ENCODE assay signal across 19 cellular contexts in the genomic region with DNA sequence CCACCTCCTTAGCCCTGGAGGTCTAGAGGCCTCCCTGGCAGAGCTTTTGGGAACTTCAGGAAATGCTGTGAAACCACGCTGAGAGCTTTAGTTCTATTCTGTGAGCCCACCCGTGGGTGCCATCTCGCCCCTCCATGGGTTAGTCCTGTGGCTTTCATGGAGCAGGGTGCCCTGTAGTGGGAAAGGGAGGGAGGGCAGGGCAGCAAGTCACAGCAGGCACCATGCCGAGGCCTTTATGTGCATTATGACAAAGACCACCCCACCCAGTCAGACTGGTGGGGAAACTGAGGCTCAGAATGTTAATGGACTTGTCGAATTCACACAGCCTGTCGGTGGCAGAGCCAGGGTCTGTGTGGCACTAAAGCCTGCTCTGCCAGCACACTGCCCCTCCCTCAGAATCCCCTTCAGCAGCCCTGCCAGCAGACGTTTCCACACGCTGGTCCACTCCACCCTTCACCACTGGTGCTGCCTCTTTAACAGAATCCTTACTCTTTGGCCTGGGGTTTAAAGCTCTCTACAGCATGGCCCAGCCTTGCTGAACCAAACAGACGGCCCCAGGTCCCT. TPM values are rescaled to one million over a fixed set of nuclear protein-coding genes. Genes with fewer than 3 reads are reported as not detected.
A peak's percentile ranks its signal among the peaks of the same experiment; 100 is the strongest.
DNase-seq lines count a peak whose midpoint lies in the region; ATAC-seq and TF ChIP-seq lines count a peak whose summit lies in the region.
"Had no signal": no experiment of that assay in that cellular context is flagged by ENCODE, and none has a peak within 500 bp of the region (broad histone marks: within the 10 kb centered on the region; RNA-seq: fewer than 3 reads in every experiment).

No MANE protein-coding gene starts in this region.

- no peaks in the 10 kb centered on the region for H3K36me3 ChIP-seq in neuronal stem cell (replicated peaks in 1 of 2; ENCODE audit: control insufficient read depth in 2 of 2, insufficient read depth in 2 of 2, low read length in 2 of 2)
- H3K36me3 ChIP-seq: BLaER1 treated with 17β-estradiol and CSF1 and Interleukin-3, amounts not matched to agents 10 nM and 100 nM; HAP-1; Peyer's patch had no signal

- H4K91ac ChIP-seq in H9 (ENCODE audit: insufficient read length, low read depth, low read length) (no peak overlapping the region), neuronal stem cell (ENCODE audit: low read depth, low read length, poor library complexity) (no peak overlapping the region)

- no peak for ATAC-seq in activated CD8-positive, alpha-beta T cell treated with anti-CD3 and anti-CD28 coated beads for 36 hours
- ATAC-seq: Right ventricle myocardium inferior had no signal

- H3K79me1 ChIP-seq in H9 (ENCODE audit: insufficient read depth, low read depth, low read length, poor library complexity, severe bottlenecking) (no peaks in the 10 kb centered on the region), neuronal stem cell (ENCODE audit: low read depth, low read length) (no peaks in the 10 kb centered on the region)

- H2BK5ac ChIP-seq in H9 (ENCODE audit: insufficient read length, low read length) (no peak overlapping the region), neuronal stem cell (ENCODE audit: low read length) (peak overlapping the region; percentile 1)

- H4K8ac ChIP-seq in H9 (replicated peaks; ENCODE audit: insufficient read length, low read depth, low read length) (no peak overlapping the region), neuronal stem cell (ENCODE audit: low read depth, low read length) (no peak overlapping the region)

- H3K56ac ChIP-seq in H9 (ENCODE audit: insufficient read length, low read depth, low read length), result no peak overlapping the region

- H2BK15ac ChIP-seq in H9 (ENCODE audit: low read depth, low read length) (no peak overlapping the region), neuronal stem cell (ENCODE audit: low read length) (no peak overlapping the region)

- peaks cover 15% of the 10 kb centered on the region for H3K4me1 Mint-ChIP-seq in CD14-positive monocyte
- H3K4me1 Mint-ChIP-seq in H9, result peaks cover 0 to 8% of the 10 kb centered on the region in 2 experiments
- H3K4me1 Mint-ChIP-seq in dendritic cell treated with granulocyte-macrophage colony-stimulating factor and Interleukin-4, amounts not matched to agents 40 ng/mL and 50 ng/mL, for 4 days (ENCODE audit: low read depth), result peaks cover 20% of the 10 kb centered on the region
- peaks cover 8% of the 10 kb centered on the region for H3K4me1 Mint-ChIP-seq in T-helper 2 cell treated with Interferon-gamma antibody and Interleukin-4, amounts not matched to agents 5 μg/mL and 100 μg/mL, for 36 hours (ENCODE audit: low read depth)
- peaks cover 11% of the 10 kb centered on the region for H3K4me1 Mint-ChIP-seq in activated CD8-positive, alpha-beta T cell treated with anti-CD3 and anti-CD28 coated beads for 36 hours (ENCODE audit: low read depth)
- H3K4me1 Mint-ChIP-seq: CD8-positive, alpha-beta memory T cell had no signal

- H3K23ac ChIP-seq in H9 (ENCODE audit: insufficient read length, low read depth, low read length), result no peak overlapping the region
- peak overlapping the region; percentile 44 for H3K23ac ChIP-seq in neuronal stem cell (ENCODE audit: low read depth, low read length, poor library complexity)

- TF ChIP-seq CTCF in CD14-positive monocyte (IDR thresholded peaks at IDR 0.05) (no peak), H9 (conservative IDR thresholded peaks at IDR 0.05) (no peak)
- TF ChIP-seq CTCF in activated CD8-positive, alpha-beta T cell treated with anti-CD3 and anti-CD28 coated beads for 36 hours (IDR thresholded peaks at IDR 0.05), result no peak

- no peak overlapping the region for H3K27ac ChIP-seq in H9 (ENCODE audit: insufficient read length, low read depth, low read length)
- no peak overlapping the region for H3K27ac ChIP-seq in neuronal stem cell (replicated peaks; ENCODE audit: low read length)
- H3K27ac ChIP-seq: BLaER1 treated with 17β-estradiol and CSF1 and Interleukin-3, amounts not matched to agents 10 nM and 100 nM; Peyer's patch had no signal

- H3K4me3 ChIP-seq in neuronal stem cell (ENCODE audit: low read length in 2 of 2), result no peak overlapping the region
- H3K4me3 ChIP-seq: BLaER1 treated with 17β-estradiol and CSF1 and Interleukin-3, amounts not matched to agents 10 nM and 100 nM; HAP-1; Peyer's patch had no signal

- H2BK20ac ChIP-seq in H9 (ENCODE audit: low read depth, low read length, poor library complexity, severe bottlenecking), result no peak overlapping the region

- H3K18ac ChIP-seq in H9 (ENCODE audit: insufficient read length, low read depth, low read length), result no peak overlapping the region
- no peak overlapping the region for H3K18ac ChIP-seq in neuronal stem cell (ENCODE audit: low read length)

- H3K79me2 ChIP-seq in H9 (ENCODE audit: insufficient read depth, low read length), result no peaks in the 10 kb centered on the region

- WGBS in H9 (ENCODE audit: extremely low coverage, insufficient read length, low lambda C conversion rate), result no CpG with 5 or more reads among the region's 9 CpGs
- WGBS in neuronal stem cell (ENCODE audit: extremely low coverage in 2 of 2, insufficient read length in 2 of 2, insufficient replicate concordance in 1 of 2), 2 donors, result no CpG with 5 or more reads among the region's 9 CpGs

- no peaks in the 10 kb centered on the region for H4K20me1 ChIP-seq in H9 (ENCODE audit: control insufficient read depth, insufficient read depth, insufficient read length)

- POLR2A ChIA-PET in activated CD8-positive, alpha-beta T cell treated with anti-CD3 and anti-CD28 coated beads for 36 hours (lab: Charles Lee), result no interaction called here

- H3K9me3 Mint-ChIP-seq in CD14-positive monocyte, result no peaks in the 10 kb centered on the region
- H3K9me3 Mint-ChIP-seq in H9, result no peaks in the 10 kb centered on the region
- H3K9me3 Mint-ChIP-seq in dendritic cell treated with granulocyte-macrophage colony-stimulating factor and Interleukin-4, amounts not matched to agents 40 ng/mL and 50 ng/mL, for 4 days, result no peaks in the 10 kb centered on the region
- H3K9me3 Mint-ChIP-seq in T-helper 2 cell treated with Interferon-gamma antibody and Interleukin-4, amounts not matched to agents 5 μg/mL and 100 μg/mL, for 36 hours, result no peaks in the 10 kb centered on the region
- H3K9me3 Mint-ChIP-seq in activated CD8-positive, alpha-beta T cell treated with anti-CD3 and anti-CD28 coated beads for 36 hours, result no peaks in the 10 kb centered on the region
- H3K9me3 Mint-ChIP-seq: CD8-positive, alpha-beta memory T cell; IgD-negative memory B cell had no signal

- peak; percentile 22 for DNase-seq in CD14-positive monocyte (ENCODE audit: low spot score)
- DNase-seq in H9, result peak; percentile 19
- DNase-seq in neuronal stem cell (ENCODE audit: low spot score), result no peak
- DNase-seq in T-helper 2 cell treated with Interferon-gamma antibody and Interleukin-4, amounts not matched to agents 5 μg/mL and 100 μg/mL, for 36 hours (ENCODE audit: low spot score), result no peak
- DNase-seq in cerebellum (ENCODE audit: low spot score), result no peak
- no peak for DNase-seq in activated CD8-positive, alpha-beta T cell treated with anti-CD3 and anti-CD28 coated beads for 36 hours
- DNase-seq: CD8-positive, alpha-beta memory T cell; DMS79; MM.1S; NCI-H1092; NCI-H510A; NCI-H748 treated with DMSO at 0.1 percent for 48 hours; NK-92 treated with Interleukin-12 subunit alpha and Interleukin-12 subunit beta, amount 100 ng/mL, for 24 hours had no signal

- H2BK12ac ChIP-seq in H9 (ENCODE audit: insufficient read length, low read depth, low read length) (no peak overlapping the region), neuronal stem cell (ENCODE audit: low read length) (no peak overlapping the region)

- no peaks in the 10 kb centered on the region for H3K23me2 ChIP-seq in H9 (ENCODE audit: insufficient read length, low read depth, low read length, poor library complexity, severe bottlenecking)

- H3K36me3 Mint-ChIP-seq in CD14-positive monocyte, result no peaks in the 10 kb centered on the region
- no peaks in the 10 kb centered on the region for H3K36me3 Mint-ChIP-seq in H9 (ENCODE audit: insufficient read depth in 1 of 3, low read depth in 3 of 3)
- no peaks in the 10 kb centered on the region for H3K36me3 Mint-ChIP-seq in dendritic cell treated with granulocyte-macrophage colony-stimulating factor and Interleukin-4, amounts not matched to agents 40 ng/mL and 50 ng/mL, for 4 days (ENCODE audit: low read depth)
- no peaks in the 10 kb centered on the region for H3K36me3 Mint-ChIP-seq in T-helper 2 cell treated with Interferon-gamma antibody and Interleukin-4, amounts not matched to agents 5 μg/mL and 100 μg/mL, for 36 hours (ENCODE audit: low read depth)
- no peaks in the 10 kb centered on the region for H3K36me3 Mint-ChIP-seq in activated CD8-positive, alpha-beta T cell treated with anti-CD3 and anti-CD28 coated beads for 36 hours (ENCODE audit: low read depth)
- H3K36me3 Mint-ChIP-seq: IgD-negative memory B cell had no signal

- intact Hi-C loops in CD14-positive monocyte (cut with micrococcal nuclease), result no loop called here
- intact Hi-C loops in dendritic cell treated with granulocyte-macrophage colony-stimulating factor and Interleukin-4, amounts not matched to agents 40 ng/mL and 50 ng/mL, for 4 days (cut with micrococcal nuclease), result no loop called here
- intact Hi-C loops in activated CD8-positive, alpha-beta T cell treated with anti-CD3 and anti-CD28 coated beads for 36 hours (cut with micrococcal nuclease), result no loop called here

- H4K5ac ChIP-seq in H9 (ENCODE audit: insufficient read length, low read depth, low read length), result no peak overlapping the region

- no peak overlapping the region for H3K27ac Mint-ChIP-seq in CD14-positive monocyte
- no peak overlapping the region for H3K27ac Mint-ChIP-seq in H9
- H3K27ac Mint-ChIP-seq in dendritic cell treated with granulocyte-macrophage colony-stimulating factor and Interleukin-4, amounts not matched to agents 40 ng/mL and 50 ng/mL, for 4 days, result peak overlapping the region; percentile 3
- H3K27ac Mint-ChIP-seq in T-helper 2 cell treated with Interferon-gamma antibody and Interleukin-4, amounts not matched to agents 5 μg/mL and 100 μg/mL, for 36 hours, result no peak overlapping the region
- no peak overlapping the region for H3K27ac Mint-ChIP-seq in activated CD8-positive, alpha-beta T cell treated with anti-CD3 and anti-CD28 coated beads for 36 hours
- H3K27ac Mint-ChIP-seq: IgD-negative memory B cell had no signal

- H3K27me3 Mint-ChIP-seq in CD14-positive monocyte (ENCODE audit: low read depth in 3 of 3), result peaks cover 1 to 12% (median 5%) of the 10 kb centered on the region in 3 donors
- H3K27me3 Mint-ChIP-seq in H9 (ENCODE audit: low read depth), result peaks cover 17% of the 10 kb centered on the region
- peaks cover 22% of the 10 kb centered on the region for H3K27me3 Mint-ChIP-seq in dendritic cell treated with granulocyte-macrophage colony-stimulating factor and Interleukin-4, amounts not matched to agents 40 ng/mL and 50 ng/mL, for 4 days
- no peaks in the 10 kb centered on the region for H3K27me3 Mint-ChIP-seq in T-helper 2 cell treated with Interferon-gamma antibody and Interleukin-4, amounts not matched to agents 5 μg/mL and 100 μg/mL, for 36 hours (ENCODE audit: low read depth)
- no peaks in the 10 kb centered on the region for H3K27me3 Mint-ChIP-seq in activated CD8-positive, alpha-beta T cell treated with anti-CD3 and anti-CD28 coated beads for 36 hours

- H3K14ac ChIP-seq in H9 (ENCODE audit: insufficient read depth, low read length) (no peak overlapping the region), neuronal stem cell (ENCODE audit: low read length) (no peak overlapping the region)

- H3K4ac ChIP-seq in H9 (ENCODE audit: low read depth, low read length) (no peak overlapping the region), neuronal stem cell (ENCODE audit: low read length) (no peak overlapping the region)

- H3K4me1 ChIP-seq in H9 (ENCODE audit: insufficient read depth, low read length) (no peaks in the 10 kb centered on the region), neuronal stem cell (ENCODE audit: control insufficient read depth in 2 of 2, insufficient read depth in 1 of 2, low read depth in 1 of 2, low read length in 2 of 2) (peaks cover 0 to 2% of the 10 kb centered on the region in 2 donors)
- H3K4me1 ChIP-seq: HAP-1, Peyer's patch had no signal

- H3K4me2 ChIP-seq in H9 (ENCODE audit: insufficient read depth, insufficient read length, low read length), result no peak overlapping the region
- no peak overlapping the region for H3K4me2 ChIP-seq in neuronal stem cell (ENCODE audit: insufficient read depth, low read length, poor library complexity, severe bottlenecking)

- no peak overlapping the region for H2BK120ac ChIP-seq in H9 (ENCODE audit: low read depth, low read length, poor library complexity, severe bottlenecking)
- H2BK120ac ChIP-seq in neuronal stem cell (ENCODE audit: low read depth, low read length), result no peak overlapping the region

- H3K9me3 ChIP-seq in H9 (ENCODE audit: control insufficient read depth, low read depth, low read length) (no peaks in the 10 kb centered on the region), neuronal stem cell (replicated peaks in 1 of 2; ENCODE audit: control insufficient read depth in 2 of 2, insufficient read depth in 1 of 2, low read depth in 1 of 2, low read length in 2 of 2) (peaks cover 0 to 2% of the 10 kb centered on the region in 2 donors)
- H3K9me3 ChIP-seq: BLaER1 treated with 17β-estradiol and CSF1 and Interleukin-3, amounts not matched to agents 10 nM and 100 nM; HAP-1; Peyer's patch had no signal

- no peaks in the 10 kb centered on the region for H3K27me3 ChIP-seq in H9 (ENCODE audit: insufficient read depth, low read length)
- peaks cover 0 to 36% (median 0%) of the 10 kb centered on the region in 3 experiments for H3K27me3 ChIP-seq in neuronal stem cell (ENCODE audit: control insufficient read depth in 3 of 3, insufficient read depth in 3 of 3, low read depth in 1 of 3, low read length in 3 of 3)
- H3K27me3 ChIP-seq: BLaER1 treated with 17β-estradiol and CSF1 and Interleukin-3, amounts not matched to agents 10 nM and 100 nM; Peyer's patch had no signal

- H3K4me3 Mint-ChIP-seq in CD14-positive monocyte (no peak overlapping the region), H9 (no peak overlapping the region)
- no peak overlapping the region for H3K4me3 Mint-ChIP-seq in dendritic cell treated with granulocyte-macrophage colony-stimulating factor and Interleukin-4, amounts not matched to agents 40 ng/mL and 50 ng/mL, for 4 days
- H3K4me3 Mint-ChIP-seq in T-helper 2 cell treated with Interferon-gamma antibody and Interleukin-4, amounts not matched to agents 5 μg/mL and 100 μg/mL, for 36 hours, result no peak overlapping the region
- H3K4me3 Mint-ChIP-seq in activated CD8-positive, alpha-beta T cell treated with anti-CD3 and anti-CD28 coated beads for 36 hours, result no peak overlapping the region
- H3K4me3 Mint-ChIP-seq: CD8-positive, alpha-beta memory T cell; IgD-negative memory B cell had no signal

- H3K9ac ChIP-seq in H9 (ENCODE audit: extremely low read depth, insufficient read length, low read length), result no peak overlapping the region
- H3K9ac ChIP-seq in neuronal stem cell (ENCODE audit: low read depth, low read length, poor library complexity), result no peak overlapping the region
- H3K9ac ChIP-seq: BLaER1 treated with 17β-estradiol and CSF1 and Interleukin-3, amounts not matched to agents 10 nM and 100 nM had no signal

- H3T11ph ChIP-seq in H9 (ENCODE audit: low read length), result no peak overlapping the region

- H2AK5ac ChIP-seq in H9 (ENCODE audit: insufficient read length, low read length) (no peak overlapping the region), neuronal stem cell (ENCODE audit: low read depth, low read length) (peak overlapping the region; percentile 15)

- no peak overlapping the region for H2AFZ ChIP-seq in H9 (ENCODE audit: low read length)
- no peak overlapping the region for H2AFZ ChIP-seq in neuronal stem cell (ENCODE audit: low read length)

- CTCF ChIA-PET in activated CD8-positive, alpha-beta T cell treated with anti-CD3 and anti-CD28 coated beads for 36 hours (lab: Charles Lee), result interaction anchor here (1.2 to 1.3 kb wide), 3 partner anchors 9 to 72 kb away, joined by 4 to 5 read pairs (median 5); no protein-coding TSS in a partner anchor

RNA-seq across cellular contexts. Expression of gene TMPRSS13, which starts 13.4 kb away (rescaled TPM):
- under 1 TPM; 0.17 to 0.37 TPM for polyA plus RNA-seq in CD14-positive monocyte
- total RNA-seq in H9 (2021) (0.35 and 0.50 TPM in 2 replicates), cerebellum (0.09 TPM)
- polyA plus RNA-seq in neuronal stem cell (2013, experiment 1 of 2), result 0.10 TPM
- polyA plus RNA-seq in neuronal stem cell (2013, experiment 2 of 2), result 0.12 TPM
- total RNA-seq in activated CD8-positive, alpha-beta T cell treated with anti-CD3 and anti-CD28 coated beads for 36 hours, result 1 to 10 TPM; 3.5 to 4.7 TPM
- total RNA-seq: Peyer's patch, Right ventricle myocardium inferior had no signal

RNA-seq across cellular contexts. Expression of gene FXYD6, which starts 39.3 kb away (rescaled TPM):
- polyA plus RNA-seq in CD14-positive monocyte, result 10 to 100 TPM; 36.4 to 44.1 TPM
- 16.3 and 18.3 TPM in 2 replicates for total RNA-seq in H9 (2021)
- 291 TPM for polyA plus RNA-seq in neuronal stem cell (2013, experiment 1 of 2)
- polyA plus RNA-seq in neuronal stem cell (2013, experiment 2 of 2), result 288 TPM
- 93.6 TPM for total RNA-seq in cerebellum
- total RNA-seq in activated CD8-positive, alpha-beta T cell treated with anti-CD3 and anti-CD28 coated beads for 36 hours, result not detected
- polyA plus RNA-seq: CD8-positive, alpha-beta memory T cell; IgD-negative memory B cell had no signal

Comparison
In these comparisons a context has a peak if more than half of its experiments do, and no peak if none do; other contexts are left out.
1. DNase-seq: peak in CD14-positive monocyte (single experiment) and H9 (single experiment); none in neuronal stem cell (single experiment), T-helper 2 cell treated with Interferon-gamma antibody and Interleukin-4, amounts not matched to agents 5 μg/mL and 100 μg/mL, for 36 hours (single experiment), cerebellum (single experiment) and activated CD8-positive, alpha-beta T cell treated with anti-CD3 and anti-CD28 coated beads for 36 hours (single experiment).
2. RNA of gene FXYD6, which starts 39.3 kb away (total RNA-seq): 93.6 TPM in cerebellum (single experiment) and 16.3 to 18.3 TPM in H9; not detected in activated CD8-positive, alpha-beta T cell treated with anti-CD3 and anti-CD28 coated beads for 36 hours; every median in the first group is over 10 times any median in the second.